10 cellular contexts compared by ENCODE assay signal in genomic region chr7:435518-436366, GRCh38.
DNase-seq lines count a peak whose midpoint lies in the region; ATAC-seq and TF ChIP-seq lines count a peak whose summit lies in the region.
"Had no signal": no experiment of that assay in that cellular context is flagged by ENCODE, and none has a peak within 500 bp of the region (broad histone marks: within the 10 kb centered on the region; RNA-seq: fewer than 3 reads in every experiment).

No MANE protein-coding gene starts in this region.

- WGBS in esophagus, 2 donors: 36 to 61% methylated on average over 29 of the region's 29 CpGs

- CTCF ChIA-PET in CD8-positive, alpha-beta T cell (lab: Charles Lee): interaction anchor here (0.9 to 1.2 kb wide), 2 partner anchors 13 to 178 kb away, joined by 3 read pairs; no protein-coding TSS in a partner anchor

- H3K36me3 ChIP-seq in CD8-positive, alpha-beta T cell (ENCODE audit: insufficient read depth, low read length): no peaks in the 10 kb centered on the region
- no peaks in the 10 kb centered on the region for H3K36me3 ChIP-seq in Peyer's patch
- H3K36me3 ChIP-seq in esophagus (ENCODE audit: control insufficient read depth in 2 of 2, insufficient read depth in 2 of 2, low read length in 1 of 2): no peaks in the 10 kb centered on the region
- no peaks in the 10 kb centered on the region for H3K36me3 ChIP-seq in osteoblast (ENCODE audit: insufficient read depth, low read length)

- no peaks in the 10 kb centered on the region for H3K9me3 Mint-ChIP-seq in CD8-positive, alpha-beta T cell
- H3K9me3 Mint-ChIP-seq: activated T-cell treated with anti-CD3 and anti-CD28 coated beads, Interleukin-2, amount 50 U/mL, for 72 hours had no signal

- H2AFZ ChIP-seq in osteoblast (ENCODE audit: low read length): no peak overlapping the region

- H3K79me2 ChIP-seq in osteoblast (ENCODE audit: insufficient read depth, low read length): no peaks in the 10 kb centered on the region

- no peak overlapping the region for H3K4me2 ChIP-seq in osteoblast (ENCODE audit: insufficient read depth, low read length)

- no peaks in the 10 kb centered on the region for H3K9me3 ChIP-seq in CD8-positive, alpha-beta T cell (ENCODE audit: low read length)
- H3K9me3 ChIP-seq in Peyer's patch: no peaks in the 10 kb centered on the region
- no peaks in the 10 kb centered on the region for H3K9me3 ChIP-seq in esophagus (ENCODE audit: control insufficient read depth in 2 of 2, insufficient read depth in 1 of 2, low read depth in 1 of 2, low read length in 1 of 2)
- no peaks in the 10 kb centered on the region for H3K9me3 ChIP-seq in osteoblast (ENCODE audit: low read depth, low read length)

- H3K4me3 ChIP-seq in CD8-positive, alpha-beta T cell (ENCODE audit: low read depth, low read length): no peak overlapping the region
- H3K4me3 ChIP-seq in Peyer's patch (peak overlapping the region in 2 of 4 donors; percentile 34 to 42), esophagus (ENCODE audit: low read depth in 1 of 2, low read length in 2 of 2) (peak overlapping the region; percentile 36 to 38), osteoblast (ENCODE audit: insufficient read depth, low read length) (no peak overlapping the region)

- POLR2A ChIA-PET in CD8-positive, alpha-beta T cell (lab: Charles Lee): no interaction called here

- no peak for TF ChIP-seq CTCF in CD8-positive, alpha-beta T cell (IDR thresholded peaks at IDR 0.05)
- TF ChIP-seq CTCF in Peyer's patch (IDR thresholded peaks at IDR 0.05): no peak
- no peak for TF ChIP-seq CTCF in osteoblast (IDR thresholded peaks at IDR 0.05; ENCODE audit: extremely low read depth, low read depth, low read length)

- H3K4me1 Mint-ChIP-seq in CD8-positive, alpha-beta T cell (ENCODE audit: low read depth): peaks cover 3% of the 10 kb centered on the region

- no peak overlapping the region for H3K27ac ChIP-seq in CD8-positive, alpha-beta T cell (ENCODE audit: low read depth, low read length)
- H3K27ac ChIP-seq in Peyer's patch (peak overlapping the region in 1 of 4 donors; percentile 50), esophagus (ENCODE audit: low read depth in 2 of 2, low read length in 1 of 2) (peak overlapping the region; percentile 40 to 85), osteoblast (ENCODE audit: low read depth, low read length) (no peak overlapping the region)

- H3K27ac Mint-ChIP-seq in CD8-positive, alpha-beta T cell: no peak overlapping the region
- H3K27ac Mint-ChIP-seq: activated T-cell treated with anti-CD3 and anti-CD28 coated beads, Interleukin-2, amount 50 U/mL, for 72 hours had no signal

- H3K27me3 ChIP-seq in CD8-positive, alpha-beta T cell (ENCODE audit: insufficient read depth, low read length): no peaks in the 10 kb centered on the region
- H3K27me3 ChIP-seq in Peyer's patch (no peaks in the 10 kb centered on the region), esophagus (ENCODE audit: control insufficient read depth in 1 of 2, insufficient read depth in 2 of 2, low read length in 2 of 2) (no peaks in the 10 kb centered on the region), osteoblast (ENCODE audit: insufficient read depth, low read length) (no peaks in the 10 kb centered on the region)

- DNase-seq in CD8-positive, alpha-beta T cell: no peak
- DNase-seq in Peyer's patch (peak in 2 of 3 donors; percentile 85), osteoblast (ENCODE audit: insufficient read length, low spot score, missing footprints) (peak; percentile 95), NCI-H69 (lab: John Stamatoyannopoulos, UW) (no peak), H4 (ENCODE audit: low spot score) (no peak), amygdala (lab: John Stamatoyannopoulos, UW) (no peak)
- no peak for DNase-seq in activated CD8-positive, alpha-beta memory T cell treated with anti-CD3 and anti-CD28 coated beads, Interleukin-2, amount 50 U/mL, for 48 hours
- DNase-seq: activated T-cell treated with anti-CD3 and anti-CD28 coated beads, Interleukin-2, amount 50 U/mL, for 72 hours had no signal

- ATAC-seq in CD8-positive, alpha-beta T cell: no peak
- ATAC-seq: Panc1 had no signal

- H3K4me1 ChIP-seq in CD8-positive, alpha-beta T cell (ENCODE audit: insufficient read depth, low read length): no peaks in the 10 kb centered on the region
- H3K4me1 ChIP-seq in Peyer's patch: peaks cover 0 to 9% (median 0%) of the 10 kb centered on the region in 4 donors
- peaks cover 0 to 4% of the 10 kb centered on the region in 2 donors for H3K4me1 ChIP-seq in esophagus (ENCODE audit: control insufficient read depth in 2 of 2, insufficient read depth in 2 of 2, low read length in 1 of 2)
- peaks cover 3% of the 10 kb centered on the region for H3K4me1 ChIP-seq in osteoblast (ENCODE audit: insufficient read depth, low read length)

- no peaks in the 10 kb centered on the region for H3K36me3 Mint-ChIP-seq in CD8-positive, alpha-beta T cell

- intact Hi-C loops in CD8-positive, alpha-beta T cell (cut with DNase I, micrococcal nuclease): no loop called here

- H4K20me1 ChIP-seq in osteoblast (ENCODE audit: insufficient read depth, low read length): no peaks in the 10 kb centered on the region

- peak overlapping the region; percentile 53 for H3K4me3 Mint-ChIP-seq in CD8-positive, alpha-beta T cell

- no peaks in the 10 kb centered on the region for H3K27me3 Mint-ChIP-seq in CD8-positive, alpha-beta T cell (ENCODE audit: low read depth)

- TF ChIP-seq POLR2A in Peyer's patch (IDR thresholded peaks at IDR 0.05): no peak

Comparison
In these comparisons a context has a peak if more than half of its experiments do, and no peak if none do; other contexts are left out.
1. DNase-seq: peak in Peyer's patch (2 of 3) and osteoblast (single experiment); none in CD8-positive, alpha-beta T cell (0 of 7), NCI-H69 (single experiment), H4 (single experiment), amygdala (0 of 56) and activated CD8-positive, alpha-beta memory T cell treated with anti-CD3 and anti-CD28 coated beads, Interleukin-2, amount 50 U/mL, for 48 hours (single experiment).
2. H3K27ac ChIP-seq: peak in esophagus (2 of 2); none in CD8-positive, alpha-beta T cell (single experiment) and osteoblast (single experiment).
3. H3K4me3 ChIP-seq: peak in esophagus (2 of 2); none in CD8-positive, alpha-beta T cell (single experiment) and osteoblast (single experiment).